In genomic region chr2:73233932-73234832, GRCh38 we compare ENCODE assay signal across 1 cellular context.
TF ChIP-seq lines count a peak whose summit lies in the region.

Gene CCT7, plus strand, starts transcription at chr2:73234308. Its CDS starts 71 bp downstream, at chr2:73234379.

TF ChIP-seq in HepG2, 621 proteins besides CTCF, POLR2A, EP300 and RAD21 (continued from another document and continues in another):
- peak; percentile 70 for TF ChIP-seq ZBTB40 (IDR thresholded peaks at IDR 0.05)
- peak; percentile 81 for TF ChIP-seq ZBTB40 (CRISPR knock-in tag; IDR thresholded peaks at IDR 0.05)
- TF ChIP-seq ZNF501 (CRISPR knock-in tag; IDR thresholded peaks at IDR 0.05) = peak; percentile 89
- no peak for TF ChIP-seq ZKSCAN1 (IDR thresholded peaks at IDR 0.05; ENCODE audit: low read length)
- peak; percentile 64; the same call in 1 of the 2 replicates for TF ChIP-seq MEIS1 (CRISPR knock-in tag; IDR thresholded peaks at IDR 0.05; ENCODE audit: borderline replicate concordance)
- TF ChIP-seq ZNF737 (CRISPR knock-in tag; IDR thresholded peaks at IDR 0.05; ENCODE audit: borderline replicate concordance) = peak; percentile 94; the same call in 1 of the 2 replicates
- peak; percentile 23; the same call in 1 of the 2 replicates for TF ChIP-seq SKIL (CRISPR knock-in tag; IDR thresholded peaks at IDR 0.05; ENCODE audit: borderline replicate concordance)
- TF ChIP-seq ZNF557 (CRISPR knock-in tag; IDR thresholded peaks at IDR 0.05) = 0 out of 2 replicates have a peak, but pooled peaks have one; percentile 28
- TF ChIP-seq MEIS2 (CRISPR knock-in tag; IDR thresholded peaks at IDR 0.05) = peak; percentile 51; the same call in 1 of the 2 replicates
- peak; percentile 64; the same call in 1 of the 2 replicates for TF ChIP-seq ZNF503 (CRISPR knock-in tag; IDR thresholded peaks at IDR 0.05)
- no peak; the same call in 1 of the 2 replicates for TF ChIP-seq ZNF850 (CRISPR knock-in tag; conservative IDR thresholded peaks at IDR 0.05)
- TF ChIP-seq IRX3 (CRISPR knock-in tag; IDR thresholded peaks at IDR 0.05; ENCODE audit: borderline replicate concordance, low read depth) = no peak
- peak; percentile 89 for TF ChIP-seq THAP9 (CRISPR knock-in tag; IDR thresholded peaks at IDR 0.05; ENCODE audit: borderline replicate concordance)
- TF ChIP-seq ZFP37 (CRISPR knock-in tag; IDR thresholded peaks at IDR 0.05; ENCODE audit: borderline replicate concordance) = 0 out of 2 replicates have a peak, but pooled peaks have one; percentile 24
- peak; percentile 96 for TF ChIP-seq DRAP1 (CRISPR knock-in tag; IDR thresholded peaks at IDR 0.05)
- TF ChIP-seq ZNF512B (CRISPR knock-in tag; IDR thresholded peaks at IDR 0.05; ENCODE audit: borderline replicate concordance) = no peak
- TF ChIP-seq AHDC1 (CRISPR knock-in tag; IDR thresholded peaks at IDR 0.05; ENCODE audit: borderline replicate concordance) = no peak; the same call in 1 of the 2 replicates
- TF ChIP-seq BRF2 (CRISPR knock-in tag; IDR thresholded peaks at IDR 0.05) = peak; percentile 57; the same call in 1 of the 2 replicates
- no peak for TF ChIP-seq TAF15 (IDR thresholded peaks at IDR 0.05; ENCODE audit: low read depth, low read length, poor library complexity, severe bottlenecking)
- no peak for TF ChIP-seq ZNF207 (IDR thresholded peaks at IDR 0.05; ENCODE audit: borderline replicate concordance)
- peak; percentile 97 for TF ChIP-seq TARDBP (CRISPR knock-in tag; IDR thresholded peaks at IDR 0.05)
- 0 out of 2 replicates have a peak, but pooled peaks have one; percentile 21 for TF ChIP-seq HNF4A (CRISPR knock-in tag; IDR thresholded peaks at IDR 0.05)
- TF ChIP-seq ZMAT3 (CRISPR knock-in tag; conservative IDR thresholded peaks at IDR 0.05) = peak; percentile 62; the same call in 1 of the 2 replicates
